ENCODE assay signal across 8 cellular contexts in genomic region chr3:128794067-128794768, GRCh38.
DNase-seq lines count a peak whose midpoint lies in the region; ATAC-seq, FAIRE-seq and TF ChIP-seq lines count a peak whose summit lies in the region.

No MANE protein-coding gene starts in this region.

- peaks cover 85% of the 10 kb centered on the region for H3K4me1 Mint-ChIP-seq in activated CD4-positive, alpha-beta memory T cell treated with anti-CD3 and anti-CD28 coated beads for 36 hours (ENCODE audit: low read depth)
- H3K4me1 Mint-ChIP-seq in stimulated activated memory B cell treated with anti-CD40 and anti-IgM and Interleukin-4, amounts not matched to agents 10 μg/mL and 1 μg/mL and 100 μg/mL, for 72 hours: peaks cover 46% of the 10 kb centered on the region

- peak overlapping the region; percentile 93 for H3K27ac Mint-ChIP-seq in activated CD4-positive, alpha-beta memory T cell treated with anti-CD3 and anti-CD28 coated beads for 36 hours
- H3K27ac Mint-ChIP-seq in stimulated activated memory B cell treated with anti-CD40 and anti-IgM and Interleukin-4, amounts not matched to agents 10 μg/mL and 1 μg/mL and 100 μg/mL, for 72 hours: peak overlapping the region; percentile 75

- H3K4me1 ChIP-seq in heart left ventricle (peaks cover 0 to 64% (median 38%) of the 10 kb centered on the region in 12 donors), HAP-1 (peaks cover 6% of the 10 kb centered on the region)

- intact Hi-C loops in activated CD4-positive, alpha-beta memory T cell treated with anti-CD3 and anti-CD28 coated beads for 36 hours (cut with micrococcal nuclease): loop anchor here (1.0 to 2.0 kb wide), 6 partner anchors 8 to 175 kb away; partner anchors contain the start of gene RAB7A
- intact Hi-C loops in heart left ventricle (cut with DNase I): loop anchor here in 7 of 10 donors (2.0 to 10.0 kb wide), 5 partner anchors 51 to 179 kb away; partner anchors contain the start of gene RAB7A (in 1 of the 7)

- in situ Hi-C loops in HAP-1 (cut with MboI; ENCODE audit: low sequenced_read_pairs): loop anchor here (10.0 kb wide), 1 partner anchor 169 kb away; no protein-coding TSS in a partner anchor

- peak overlapping the region; percentile 25 for H3K4me3 Mint-ChIP-seq in activated CD4-positive, alpha-beta memory T cell treated with anti-CD3 and anti-CD28 coated beads for 36 hours
- no peak overlapping the region for H3K4me3 Mint-ChIP-seq in stimulated activated memory B cell treated with anti-CD40 and anti-IgM and Interleukin-4, amounts not matched to agents 10 μg/mL and 1 μg/mL and 100 μg/mL, for 72 hours

- DNase-seq in A172 (ENCODE audit: low spot score) (peak; percentile 89), H54 (ENCODE audit: insufficient read length, low spot score) (peak; percentile 45), heart left ventricle (no peak), HAP-1 (ENCODE audit: low spot score in 2 of 2) (no peak)
- DNase-seq in activated CD4-positive, alpha-beta memory T cell treated with anti-CD3 and anti-CD28 coated beads for 36 hours: peak; percentile 64

- no peak for TF ChIP-seq CTCF in heart left ventricle (IDR thresholded peaks at IDR 0.05)

- H3K27me3 ChIP-seq in heart left ventricle (no peaks in the 10 kb centered on the region), HAP-1 (ENCODE audit: low read depth) (no peaks in the 10 kb centered on the region)

- H3K27ac ChIP-seq in heart left ventricle: peak overlapping the region in 9 of 12 donors; percentile 19 to 71 (median 56)

- TF ChIP-seq POLR2A in H54 (IDR thresholded peaks at IDR 0.05; ENCODE audit: low read depth, low read length) (no peak), heart left ventricle (IDR thresholded peaks at IDR 0.05) (no peak)

- no peaks in the 10 kb centered on the region for H3K27me3 Mint-ChIP-seq in activated CD4-positive, alpha-beta memory T cell treated with anti-CD3 and anti-CD28 coated beads for 36 hours
- no peaks in the 10 kb centered on the region for H3K27me3 Mint-ChIP-seq in stimulated activated memory B cell treated with anti-CD40 and anti-IgM and Interleukin-4, amounts not matched to agents 10 μg/mL and 1 μg/mL and 100 μg/mL, for 72 hours

- WGBS in heart left ventricle, 4 donors: 87 to 93% (median 90%) methylated on average over 2 of the region's 2 CpGs

- H3K36me3 ChIP-seq in heart left ventricle: peaks cover 0 to 35% (median 34%) of the 10 kb centered on the region in 9 donors
- H3K36me3 ChIP-seq in HAP-1 (replicated peaks): peaks cover 39% of the 10 kb centered on the region

- FAIRE-seq in H54 (lab: Jason Lieb, UNC): peak; percentile 87

- H3K9me3 ChIP-seq in heart left ventricle: no peaks in the 10 kb centered on the region
- no peaks in the 10 kb centered on the region for H3K9me3 ChIP-seq in HAP-1

- H3K36me3 Mint-ChIP-seq in activated CD4-positive, alpha-beta memory T cell treated with anti-CD3 and anti-CD28 coated beads for 36 hours: peaks cover 30% of the 10 kb centered on the region
- peaks cover 13% of the 10 kb centered on the region for H3K36me3 Mint-ChIP-seq in stimulated activated memory B cell treated with anti-CD40 and anti-IgM and Interleukin-4, amounts not matched to agents 10 μg/mL and 1 μg/mL and 100 μg/mL, for 72 hours

- H3K4me3 ChIP-seq in heart left ventricle (no peak overlapping the region), HAP-1 (no peak overlapping the region)

- H3K9me3 Mint-ChIP-seq in activated CD4-positive, alpha-beta memory T cell treated with anti-CD3 and anti-CD28 coated beads for 36 hours: no peaks in the 10 kb centered on the region
- H3K9me3 Mint-ChIP-seq in stimulated activated memory B cell treated with anti-CD40 and anti-IgM and Interleukin-4, amounts not matched to agents 10 μg/mL and 1 μg/mL and 100 μg/mL, for 72 hours: no peaks in the 10 kb centered on the region

- ATAC-seq in heart left ventricle (peak in 3 of 4 donors; percentile 6 to 34 (median 6)), GM18873 (IDR thresholded peaks at IDR 0.05; ENCODE audit: low FRiP score, unreplicated experiment) (no peak), GM19452 (IDR thresholded peaks at IDR 0.05; ENCODE audit: unreplicated experiment) (no peak)
- ATAC-seq in stimulated activated memory B cell treated with anti-CD40 and anti-IgM and Interleukin-4, amounts not matched to agents 10 μg/mL and 1 μg/mL and 100 μg/mL, for 72 hours: peak; percentile 39

- CTCF ChIA-PET in activated CD4-positive, alpha-beta memory T cell treated with anti-CD3 and anti-CD28 coated beads for 36 hours (lab: Charles Lee): interaction anchor here (0.6 to 7.5 kb wide), 27 partner anchors 7 to 198 kb away, joined by 3 to 114 read pairs (median 7); partner anchors contain the start of genes ACAD9, RAB7A and RPN1

- POLR2A ChIA-PET in activated CD4-positive, alpha-beta memory T cell treated with anti-CD3 and anti-CD28 coated beads for 36 hours (lab: Charles Lee): interaction anchor here (0.6 to 2.9 kb wide), 6 partner anchors 9 to 114 kb away, joined by 3 to 20 read pairs (median 8); partner anchors contain the start of gene RAB7A

Comparison
In these comparisons a context has a peak if more than half of its experiments do, and no peak if none do; other contexts are left out.
1. DNase-seq: peak in A172 (single experiment), H54 (single experiment) and activated CD4-positive, alpha-beta memory T cell treated with anti-CD3 and anti-CD28 coated beads for 36 hours (single experiment); none in heart left ventricle (0 of 5) and HAP-1 (0 of 2).
2. ATAC-seq: peak in heart left ventricle (3 of 4) and stimulated activated memory B cell treated with anti-CD40 and anti-IgM and Interleukin-4, amounts not matched to agents 10 μg/mL and 1 μg/mL and 100 μg/mL, for 72 hours (single experiment); none in GM18873 (single experiment) and GM19452 (single experiment).